1 cellular context compared by ENCODE assay signal in genomic region chr1:93846929-93847810, GRCh38.
TF ChIP-seq lines count a peak whose summit lies in the region.

No MANE protein-coding gene starts in this region.

TF ChIP-seq in K562, 482 proteins besides CTCF, POLR2A, EP300 and RAD21 (continued from another document and continues in another):
- TF ChIP-seq PBX2 (CRISPR knock-in tag; IDR thresholded peaks at IDR 0.05; ENCODE audit: low read depth) (no peak), PBX2 (tag; conservative IDR thresholded peaks at IDR 0.05; ENCODE audit: low read depth) (no peak), NCOA4 (IDR thresholded peaks at IDR 0.05; ENCODE audit: partially characterized antibody) (no peak), FOXK2 (conservative IDR thresholded peaks at IDR 0.05 in 1 of 2, IDR thresholded peaks at IDR 0.05 in 1 of 2; ENCODE audit: low read depth in 2 of 2) (0 out of 4 replicates have a peak, but pooled peaks of 1 of the 2 experiments have one; percentile 56), RBM34 (IDR thresholded peaks at IDR 0.05; ENCODE audit: borderline replicate concordance, insufficient read depth, low read length) (no peak), STAT6 (CRISPR knock-in tag; IDR thresholded peaks at IDR 0.05) (no peak), ZNF224 (CRISPR knock-in tag; IDR thresholded peaks at IDR 0.05) (no peak), HMGN3 (IDR thresholded peaks at IDR 0.05; ENCODE audit: borderline replicate concordance, extremely low read depth, insufficient read length, low read depth, low read length) (no peak), TSC22D4 (tag; IDR thresholded peaks at IDR 0.05) (no peak), SNRNP70 (optimal IDR thresholded peaks at IDR 0.05; ENCODE audit: low read depth, low read length) (no peak), FOXJ3 (CRISPR knock-in tag; IDR thresholded peaks at IDR 0.05) (no peak), ERF (CRISPR knock-in tag; IDR thresholded peaks at IDR 0.05) (no peak), ZNF707 (CRISPR knock-in tag; conservative IDR thresholded peaks at IDR 0.05) (no peak), SMAD2 (IDR thresholded peaks at IDR 0.05; ENCODE audit: low read depth, low read length) (no peak), HDAC8 (tag; IDR thresholded peaks at IDR 0.05) (no peak), LARP7 (IDR thresholded peaks at IDR 0.05) (0 out of 2 replicates have a peak, but pooled peaks have one; percentile 24), RFX1 (IDR thresholded peaks at IDR 0.05) (no peak), TEAD4 (IDR thresholded peaks at IDR 0.05; ENCODE audit: low read length) (peak; percentile 73), TEAD4 (CRISPR knock-in tag; IDR thresholded peaks at IDR 0.05; ENCODE audit: borderline replicate concordance) (0 out of 2 replicates have a peak, but pooled peaks have one; percentile 25), MEIS2 (IDR thresholded peaks at IDR 0.05; ENCODE audit: partially characterized antibody) (peak; percentile 18), DPF2 (IDR thresholded peaks at IDR 0.05) (no peak), PREB (CRISPR knock-in tag; IDR thresholded peaks at IDR 0.05) (no peak), SFPQ (IDR thresholded peaks at IDR 0.05; ENCODE audit: low read depth, low read length) (no peak), BRF2 (IDR thresholded peaks at IDR 0.05; ENCODE audit: borderline replicate concordance, insufficient read depth, insufficient read length) (no peak), CEBPB (tag; IDR thresholded peaks at IDR 0.05) (peak; percentile 83), CXXC5 (CRISPR knock-in tag; IDR thresholded peaks at IDR 0.05) (peak; percentile 69), XRCC4 (IDR thresholded peaks at IDR 0.05; ENCODE audit: extremely low read depth, insufficient read depth, insufficient read length) (no peak), BRD9 (IDR thresholded peaks at IDR 0.05; ENCODE audit: low read depth, partially characterized antibody) (peak; percentile 94), ZNF740 (CRISPR knock-in tag; IDR thresholded peaks at IDR 0.05) (0 out of 2 replicates have a peak, but pooled peaks have one; percentile 6), ZNF740 (tag; IDR thresholded peaks at IDR 0.05) (no peak), TEAD2 (tag; IDR thresholded peaks at IDR 0.05) (no peak), NUFIP1 (IDR thresholded peaks at IDR 0.05; ENCODE audit: partially characterized antibody) (no peak), BRD4 (IDR thresholded peaks at IDR 0.05) (peak; percentile 72), TEAD1 (CRISPR knock-in tag; IDR thresholded peaks at IDR 0.05) (peak in 1 of 2 experiments; percentile 14; a peak in 1 of 4 replicates), ZMIZ1 (IDR thresholded peaks at IDR 0.05; ENCODE audit: low read depth in 2 of 2, low read length in 2 of 2) (peak in 1 of 2 experiments; percentile 45; a peak in 1 of 4 replicates), ZNF445 (CRISPR knock-in tag; IDR thresholded peaks at IDR 0.05; ENCODE audit: low read depth) (no peak), ZC3H4 (CRISPR knock-in tag; IDR thresholded peaks at IDR 0.05; ENCODE audit: borderline replicate concordance) (peak; percentile 70; the same call in 1 of the 2 replicates), ZBED1 (IDR thresholded peaks at IDR 0.05) (no peak; the same call in 1 of the 2 replicates), ZBTB33 (CRISPR knock-in tag; IDR thresholded peaks at IDR 0.05) (no peak), SNAPC5 (CRISPR knock-in tag; IDR thresholded peaks at IDR 0.05) (no peak), GABPB2 (CRISPR knock-in tag; conservative IDR thresholded peaks at IDR 0.05) (no peak), ESRRA (IDR thresholded peaks at IDR 0.05; ENCODE audit: borderline replicate concordance, low read depth) (peak; percentile 58), PHF21A (IDR thresholded peaks at IDR 0.05; ENCODE audit: borderline replicate concordance, low read depth) (peak; percentile 97)
